In the genomic region with DNA sequence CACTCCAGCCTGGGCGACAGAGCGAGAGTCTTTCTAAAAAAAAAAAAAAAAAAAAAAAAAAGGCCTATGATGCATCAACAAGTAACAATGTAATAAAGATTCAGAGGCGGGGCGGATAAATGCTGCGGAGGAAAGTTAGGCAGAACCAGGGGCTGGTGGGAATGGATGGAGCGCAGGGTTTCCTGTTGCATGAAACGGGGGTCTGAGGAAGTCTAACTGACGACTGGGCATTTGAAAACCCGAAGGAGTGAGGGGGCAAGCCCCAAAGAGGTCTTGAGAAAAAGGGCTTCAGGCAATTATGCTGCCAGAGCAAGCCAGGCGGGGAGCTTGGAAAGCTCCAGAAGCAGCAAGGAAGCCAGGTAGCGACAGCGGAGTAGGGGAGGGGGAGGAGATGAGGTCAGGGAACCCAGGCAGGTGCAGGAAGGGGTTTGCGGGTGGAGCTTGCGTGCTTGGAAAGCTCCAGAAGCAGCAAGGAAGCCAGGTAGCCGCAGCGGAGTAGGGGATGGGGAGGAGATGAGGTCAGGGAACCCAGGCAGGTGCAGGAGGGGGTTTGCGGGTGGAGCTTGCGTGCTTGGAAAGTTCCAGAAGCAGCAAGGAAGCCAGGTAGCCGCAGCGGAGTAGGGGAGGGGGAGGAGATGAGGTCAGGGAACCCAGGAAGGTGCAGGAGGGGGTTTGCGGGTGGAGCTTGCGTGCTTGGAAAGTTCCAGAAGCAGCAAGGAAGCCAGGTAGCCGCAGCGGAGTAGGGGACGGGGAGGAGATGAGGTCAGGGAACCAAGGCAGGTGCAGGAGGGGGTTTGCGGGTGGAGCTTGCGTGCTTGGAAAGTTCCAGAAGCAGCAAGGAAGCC, we compare ENCODE assay signal across 11 cellular contexts. TPM values are rescaled to one million over a fixed set of nuclear protein-coding genes. Genes with fewer than 3 reads are reported as not detected.
DNase-seq lines count a peak whose midpoint lies in the region; ATAC-seq and TF ChIP-seq lines count a peak whose summit lies in the region.
"Not testable (repeated sequence)": the region's sequence is repeated elsewhere in the genome, so short reads cannot be mapped to it uniquely, and the experiment has no call there.
"Had no signal": no experiment of that assay in that cellular context is flagged by ENCODE, and none has a peak within 500 bp of the region (broad histone marks: within the 10 kb centered on the region; RNA-seq: fewer than 3 reads in every experiment).

No MANE protein-coding gene starts in this region.

- not testable (repeated sequence) for H3K36me3 ChIP-seq in GM23338 (ENCODE audit: insufficient read depth); SK-N-SH (replicated peaks in 1 of 2; ENCODE audit: control insufficient read depth in 1 of 2, insufficient read depth in 2 of 2, low read length in 1 of 2)
- H3K36me3 ChIP-seq in naive thymus-derived CD4-positive, alpha-beta T cell (ENCODE audit: control insufficient read depth in 2 of 3, insufficient read depth in 3 of 3, low read length in 3 of 3): peaks cover 0 to 30% (median 0%) of the 10 kb centered on the region in 3 experiments

- intact Hi-C loops in left cardiac atrium (cut with DNase I): not testable (repeated sequence)
- intact Hi-C loops in naive thymus-derived CD4-positive, alpha-beta T cell (cut with micrococcal nuclease): loop anchor here (1.0 to 5.0 kb wide), 3 partner anchors 18 to 50 kb away; a partner anchor contains a TSS

- not testable (repeated sequence) for TF ChIP-seq CTCF in GM23338 (conservative IDR thresholded peaks at IDR 0.05; ENCODE audit: low read depth in 2 of 2); SK-N-SH (IDR thresholded peaks at IDR 0.05)

- ATAC-seq in GM23338; activated naive CD8-positive, alpha-beta T cell treated with anti-CD3 and anti-CD28 coated beads, Interleukin-2, amount 10 ng/mL, durations not matched to agents 7 days and 5 days (ENCODE audit: low read depth); left cardiac atrium; naive thymus-derived CD4-positive, alpha-beta T cell: not testable (repeated sequence)

- not testable (repeated sequence) for H3K9me3 ChIP-seq in SK-N-SH; naive thymus-derived CD4-positive, alpha-beta T cell (ENCODE audit: control insufficient read depth in 2 of 3, low read length in 3 of 3)

- not testable (repeated sequence) for H3K36me3 Mint-ChIP-seq in GM23338 (ENCODE audit: low read depth)
- peaks cover 54% of the 10 kb centered on the region for H3K36me3 Mint-ChIP-seq in activated naive CD8-positive, alpha-beta T cell treated with anti-CD3 and anti-CD28 coated beads, Interleukin-2, amount 10 ng/mL, durations not matched to agents 7 days and 5 days
- peaks cover 0 to 37% (median 0%) of the 10 kb centered on the region in 5 donors for H3K36me3 Mint-ChIP-seq in naive thymus-derived CD4-positive, alpha-beta T cell

- not testable (repeated sequence) for H3K27ac Mint-ChIP-seq in GM23338
- peak overlapping the region; percentile 98 for H3K27ac Mint-ChIP-seq in activated naive CD8-positive, alpha-beta T cell treated with anti-CD3 and anti-CD28 coated beads, Interleukin-2, amount 10 ng/mL, durations not matched to agents 7 days and 5 days
- peak overlapping the region; percentile 89 to 100 (median 98) for H3K27ac Mint-ChIP-seq in naive thymus-derived CD4-positive, alpha-beta T cell

- peak overlapping the region; percentile 81; the same call in 1 of the 2 replicates for H3K4me2 ChIP-seq in GM23338
- not testable (repeated sequence) for H3K4me2 ChIP-seq in SK-N-SH

- CTCF ChIA-PET in SK-N-SH (lab: Yijun Ruan, JAX): interaction anchor here (0.9 to 2.1 kb wide), 4 partner anchors 13 to 36 kb away, joined by 3 to 6 read pairs (median 4); no protein-coding TSS in a partner anchor
- CTCF ChIA-PET in naive thymus-derived CD4-positive, alpha-beta T cell (lab: Charles Lee): interaction anchor here (0.6 to 1.8 kb wide), 10 partner anchors 18 to 163 kb away, joined by 3 to 9 read pairs (median 4); a partner anchor contains a TSS

- H3K27me3 Mint-ChIP-seq in GM23338 (ENCODE audit: insufficient read depth, low read depth, poor library complexity): peaks cover 41% of the 10 kb centered on the region
- not testable (repeated sequence) for H3K27me3 Mint-ChIP-seq in activated naive CD8-positive, alpha-beta T cell treated with anti-CD3 and anti-CD28 coated beads, Interleukin-2, amount 10 ng/mL, durations not matched to agents 7 days and 5 days
- peaks cover 0 to 23% (median 0%) of the 10 kb centered on the region in 5 donors for H3K27me3 Mint-ChIP-seq in naive thymus-derived CD4-positive, alpha-beta T cell

- H2AFZ ChIP-seq in GM23338; SK-N-SH (ENCODE audit: low read depth): not testable (repeated sequence)

- H3K27me3 ChIP-seq in GM23338 (ENCODE audit: insufficient read depth): peaks cover 35% of the 10 kb centered on the region
- not testable (repeated sequence) for H3K27me3 ChIP-seq in SK-N-SH (ENCODE audit: insufficient read depth); naive thymus-derived CD4-positive, alpha-beta T cell (ENCODE audit: control insufficient read depth in 2 of 2, insufficient read depth in 2 of 2, low read length in 2 of 2)

- not testable (repeated sequence) for H3K79me2 ChIP-seq in GM23338 (replicated peaks; ENCODE audit: insufficient read depth); SK-N-SH (ENCODE audit: insufficient read depth)

- TF ChIP-seq EP300 in SK-N-SH (IDR thresholded peaks at IDR 0.05; ENCODE audit: borderline replicate concordance in 1 of 2, low read depth in 1 of 2, low read length in 1 of 2): not testable (repeated sequence)

- H3F3A ChIP-seq in GM23338 (replicated peaks; ENCODE audit: low read depth); SK-N-SH (replicated peaks; ENCODE audit: insufficient read depth): not testable (repeated sequence)

- TF ChIP-seq RAD21 in SK-N-SH (IDR thresholded peaks at IDR 0.05; ENCODE audit: low read length): not testable (repeated sequence)

- peak overlapping the region; percentile 54; the same call in 1 of the 3 replicates for H3K4me3 Mint-ChIP-seq in GM23338
- peak overlapping the region; percentile 90 for H3K4me3 Mint-ChIP-seq in activated naive CD8-positive, alpha-beta T cell treated with anti-CD3 and anti-CD28 coated beads, Interleukin-2, amount 10 ng/mL, durations not matched to agents 7 days and 5 days
- peak overlapping the region; percentile 88 to 100 (median 98) for H3K4me3 Mint-ChIP-seq in naive thymus-derived CD4-positive, alpha-beta T cell

- H3K9ac ChIP-seq in SK-N-SH: not testable (repeated sequence)

- not testable (repeated sequence) for H3K4me3 ChIP-seq in GM23338; SK-N-SH (ENCODE audit: low read depth in 2 of 2, low read length in 1 of 2)
- peak overlapping the region; percentile 64 for H3K4me3 ChIP-seq in naive thymus-derived CD4-positive, alpha-beta T cell (ENCODE audit: low read length)

- H3K4me1 ChIP-seq in GM23338 (ENCODE audit: insufficient read depth); SK-N-SH (ENCODE audit: control insufficient read depth in 1 of 2, insufficient read depth in 2 of 2, low read depth in 1 of 2, low read length in 1 of 2): not testable (repeated sequence)
- peaks cover 22 to 23% of the 10 kb centered on the region in 2 donors for H3K4me1 ChIP-seq in naive thymus-derived CD4-positive, alpha-beta T cell (ENCODE audit: control insufficient read depth in 2 of 2, insufficient read depth in 2 of 2, low read length in 2 of 2)

- POLR2A ChIA-PET in SK-N-SH (lab: Yijun Ruan, JAX): interaction anchor here (0.8 kb wide), 1 partner anchor 8 kb away, joined by 3 read pairs; no protein-coding TSS in a partner anchor
- POLR2A ChIA-PET in activated naive CD8-positive, alpha-beta T cell treated with anti-CD3 and anti-CD28 coated beads, Interleukin-2, amount 10 ng/mL, durations not matched to agents 7 days and 5 days (lab: Charles Lee): interaction anchor here (0.6 to 16.3 kb wide), 23 partner anchors 7 to 219 kb away, joined by 3 to 336 read pairs (median 5); a partner anchor contains a TSS
- POLR2A ChIA-PET in naive thymus-derived CD4-positive, alpha-beta T cell (lab: Charles Lee): interaction anchor here (0.6 to 15.1 kb wide), 16 partner anchors 11 to 121 kb away, joined by 3 to 330 read pairs (median 16); a partner anchor contains a TSS

- H3K9me3 Mint-ChIP-seq in GM23338; activated naive CD8-positive, alpha-beta T cell treated with anti-CD3 and anti-CD28 coated beads, Interleukin-2, amount 10 ng/mL, durations not matched to agents 7 days and 5 days; naive thymus-derived CD4-positive, alpha-beta T cell: not testable (repeated sequence)

- WGBS in SK-N-SH (ENCODE audit: low lambda C conversion rate): 69% methylated on average over 27 of the region's 27 CpGs

- peaks cover 38% of the 10 kb centered on the region for H3K4me1 Mint-ChIP-seq in GM23338
- H3K4me1 Mint-ChIP-seq in activated naive CD8-positive, alpha-beta T cell treated with anti-CD3 and anti-CD28 coated beads, Interleukin-2, amount 10 ng/mL, durations not matched to agents 7 days and 5 days: peaks cover 38% of the 10 kb centered on the region
- peaks cover 31 to 64% (median 51%) of the 10 kb centered on the region in 7 donors for H3K4me1 Mint-ChIP-seq in naive thymus-derived CD4-positive, alpha-beta T cell

- H4K20me1 ChIP-seq in GM23338 (replicated peaks; ENCODE audit: insufficient read depth); SK-N-SH (ENCODE audit: insufficient read depth): not testable (repeated sequence)

- H3K9me2 ChIP-seq in GM23338 (ENCODE audit: insufficient read depth); SK-N-SH: not testable (repeated sequence)

- peak; percentile 51 for DNase-seq in 8988T
- DNase-seq in GM23338 (ENCODE audit: low spot score): not testable (repeated sequence)
- peak; percentile 37 for DNase-seq in SK-N-SH
- DNase-seq in activated CD8-positive, alpha-beta memory T cell treated with anti-CD3 and anti-CD28 coated beads for 24 hours: peak; percentile 73
- peak; percentile 80 for DNase-seq in activated naive CD8-positive, alpha-beta T cell treated with anti-CD3 and anti-CD28 coated beads, Interleukin-2, amount 10 ng/mL, durations not matched to agents 7 days and 5 days
- peak; percentile 23 for DNase-seq in left cardiac atrium
- peak; percentile 15 to 94 (median 70) for DNase-seq in naive thymus-derived CD4-positive, alpha-beta T cell
- DNase-seq in stimulated activated CD4-positive, alpha-beta T cell treated with anti-CD3 and anti-CD28 coated beads, Interleukin-2, amount 100 ng/mL, for 4 hours (ENCODE audit: low read depth): peak; percentile 65

- not testable (repeated sequence) for H3K27ac ChIP-seq in GM23338 (ENCODE audit: low read depth); SK-N-SH (ENCODE audit: low read depth in 2 of 2, low read length in 1 of 2)
- H3K27ac ChIP-seq in naive thymus-derived CD4-positive, alpha-beta T cell (ENCODE audit: low read depth, low read length): peak overlapping the region; percentile 100

RNA-seq across cellular contexts. Expression of a gene that starts 1.7 kb away (rescaled TPM):
- 45.4 and 55.8 TPM in 2 replicates for total RNA-seq in GM23338 (2014; rRNA removed; shearing (Covaris generic))
- polyA plus RNA-seq in GM23338 (2016; fragmentation: Nextera tagmentation; extraction: Ambion mirVana): 18.1 and 24.9 TPM in 2 replicates
- polyA plus RNA-seq in SK-N-SH (2012; rRNA removed): 19.9 and 26.5 TPM in 2 replicates
- 1.5 and 2.6 TPM in 2 replicates for polyA plus RNA-seq in SK-N-SH (2012; cell fraction: cytosol; rRNA removed)
- 251 and 265 TPM in 2 replicates for polyA plus RNA-seq in SK-N-SH (2012; cell fraction: nucleus; rRNA removed)
- total RNA-seq in activated naive CD8-positive, alpha-beta T cell treated with anti-CD3 and anti-CD28 coated beads, Interleukin-2, amount 10 ng/mL, durations not matched to agents 7 days and 5 days: 100 to 1,000 TPM; 641 to 664 TPM
- total RNA-seq in left cardiac atrium: 10 to 100 TPM; 10.8 to 15.8 TPM
- 100 to 1,000 TPM; 325 to 656 (median 348) TPM for total RNA-seq in naive thymus-derived CD4-positive, alpha-beta T cell
- polyA plus RNA-seq in naive thymus-derived CD4-positive, alpha-beta T cell: 10 to 100 TPM in 1 of 2 donors, 1 to 10 TPM in 1; 5.1 to 11.7 TPM

RNA-seq across cellular contexts. Expression of a gene that starts 9.0 kb away (rescaled TPM):
- 0.73 TPM in 1 of 2 replicates, not detected in the other for total RNA-seq in GM23338 (2014; rRNA removed; shearing (Covaris generic))
- polyA plus RNA-seq in GM23338 (2016; fragmentation: Nextera tagmentation; extraction: Ambion mirVana) (0.15 TPM in 1 of 2 replicates, not detected in the other), SK-N-SH (2012; rRNA removed) (not detected in 2 replicates)
- polyA plus RNA-seq in SK-N-SH (2012; cell fraction: cytosol; rRNA removed): not detected in 2 replicates
- polyA plus RNA-seq in SK-N-SH (2012; cell fraction: nucleus; rRNA removed): 0.05 TPM in 1 of 2 replicates, not detected in the other
- 10 to 100 TPM; 32.1 to 34.0 TPM for total RNA-seq in activated naive CD8-positive, alpha-beta T cell treated with anti-CD3 and anti-CD28 coated beads, Interleukin-2, amount 10 ng/mL, durations not matched to agents 7 days and 5 days
- under 1 TPM; 0.16 to 0.62 TPM for total RNA-seq in left cardiac atrium
- total RNA-seq in naive thymus-derived CD4-positive, alpha-beta T cell: 10 to 100 TPM in 3 of 5 experiments, 1 to 10 TPM in 2; 5.4 to 24.7 (median 13.8) TPM
- polyA plus RNA-seq in naive thymus-derived CD4-positive, alpha-beta T cell: 10 to 100 TPM in 1 of 2 donors, 1 to 10 TPM in 1; 8.5 to 20.4 TPM
- total RNA-seq: glomerular endothelial cell had no signal

RNA-seq across cellular contexts. Expression of a gene that starts 12.1 kb away (rescaled TPM):
- not detected in 2 replicates for total RNA-seq in GM23338 (2014; rRNA removed; shearing (Covaris generic))
- polyA plus RNA-seq in GM23338 (2016; fragmentation: Nextera tagmentation; extraction: Ambion mirVana): 0.42 TPM in 1 of 2 replicates, not detected in the other
- polyA plus RNA-seq in SK-N-SH (2012; rRNA removed): not detected in 2 replicates
- polyA plus RNA-seq in SK-N-SH (2012; cell fraction: cytosol; rRNA removed): not detected in 2 replicates
- not detected in 2 replicates for polyA plus RNA-seq in SK-N-SH (2012; cell fraction: nucleus; rRNA removed)
- total RNA-seq in activated naive CD8-positive, alpha-beta T cell treated with anti-CD3 and anti-CD28 coated beads, Interleukin-2, amount 10 ng/mL, durations not matched to agents 7 days and 5 days: not detected
- total RNA-seq in left cardiac atrium: not detected
- not detected for total RNA-seq in naive thymus-derived CD4-positive, alpha-beta T cell
- not detected for polyA plus RNA-seq in naive thymus-derived CD4-positive, alpha-beta T cell
- total RNA-seq: glomerular endothelial cell, prostate gland, tibial nerve had no signal

RNA-seq across cellular contexts. Expression of a gene that starts 20.4 kb away (rescaled TPM):
- 57.3 and 91.2 TPM in 2 replicates for total RNA-seq in GM23338 (2014; rRNA removed; shearing (Covaris generic))
- 857 and 906 TPM in 2 replicates for polyA plus RNA-seq in GM23338 (2016; fragmentation: Nextera tagmentation; extraction: Ambion mirVana)
- 398 and 518 TPM in 2 replicates for polyA plus RNA-seq in SK-N-SH (2012; rRNA removed)
- 239 and 341 TPM in 2 replicates for polyA plus RNA-seq in SK-N-SH (2012; cell fraction: cytosol; rRNA removed)
- 92.5 and 106 TPM in 2 replicates for polyA plus RNA-seq in SK-N-SH (2012; cell fraction: nucleus; rRNA removed)
- total RNA-seq in activated naive CD8-positive, alpha-beta T cell treated with anti-CD3 and anti-CD28 coated beads, Interleukin-2, amount 10 ng/mL, durations not matched to agents 7 days and 5 days: 1,000 to 10,000 TPM; 1,890 to 1,949 TPM
- 100 to 1,000 TPM; 420 to 494 TPM for total RNA-seq in left cardiac atrium
- total RNA-seq in naive thymus-derived CD4-positive, alpha-beta T cell: 1,000 to 10,000 TPM in 1 of 5 experiments, 100 to 1,000 TPM in 4; 143 to 1,924 (median 528) TPM
- 1,000 to 10,000 TPM; 2,860 to 3,315 TPM for polyA plus RNA-seq in naive thymus-derived CD4-positive, alpha-beta T cell

RNA-seq across cellular contexts. Expression of a gene that starts 26.6 kb away (rescaled TPM):
- 396 and 409 TPM in 2 replicates for total RNA-seq in GM23338 (2014; rRNA removed; shearing (Covaris generic))
- polyA plus RNA-seq in GM23338 (2016; fragmentation: Nextera tagmentation; extraction: Ambion mirVana) (1,180 and 1,194 TPM in 2 replicates), SK-N-SH (2012; rRNA removed) (15.3 and 19.4 TPM in 2 replicates)
- 10.6 and 12.6 TPM in 2 replicates for polyA plus RNA-seq in SK-N-SH (2012; cell fraction: cytosol; rRNA removed)
- polyA plus RNA-seq in SK-N-SH (2012; cell fraction: nucleus; rRNA removed): 4.7 and 8.8 TPM in 2 replicates
- 1,000 to 10,000 TPM; 1,182 to 1,374 TPM for total RNA-seq in activated naive CD8-positive, alpha-beta T cell treated with anti-CD3 and anti-CD28 coated beads, Interleukin-2, amount 10 ng/mL, durations not matched to agents 7 days and 5 days
- total RNA-seq in left cardiac atrium: 100 to 1,000 TPM; 151 to 215 TPM
- total RNA-seq in naive thymus-derived CD4-positive, alpha-beta T cell: 100 to 1,000 TPM in 4 of 5 experiments, 10 to 100 TPM in 1; 97.4 to 985 (median 241) TPM
- polyA plus RNA-seq in naive thymus-derived CD4-positive, alpha-beta T cell: 1,000 to 10,000 TPM; 1,878 to 2,355 TPM
